9 cellular contexts compared by ENCODE assay signal in the genomic region with DNA sequence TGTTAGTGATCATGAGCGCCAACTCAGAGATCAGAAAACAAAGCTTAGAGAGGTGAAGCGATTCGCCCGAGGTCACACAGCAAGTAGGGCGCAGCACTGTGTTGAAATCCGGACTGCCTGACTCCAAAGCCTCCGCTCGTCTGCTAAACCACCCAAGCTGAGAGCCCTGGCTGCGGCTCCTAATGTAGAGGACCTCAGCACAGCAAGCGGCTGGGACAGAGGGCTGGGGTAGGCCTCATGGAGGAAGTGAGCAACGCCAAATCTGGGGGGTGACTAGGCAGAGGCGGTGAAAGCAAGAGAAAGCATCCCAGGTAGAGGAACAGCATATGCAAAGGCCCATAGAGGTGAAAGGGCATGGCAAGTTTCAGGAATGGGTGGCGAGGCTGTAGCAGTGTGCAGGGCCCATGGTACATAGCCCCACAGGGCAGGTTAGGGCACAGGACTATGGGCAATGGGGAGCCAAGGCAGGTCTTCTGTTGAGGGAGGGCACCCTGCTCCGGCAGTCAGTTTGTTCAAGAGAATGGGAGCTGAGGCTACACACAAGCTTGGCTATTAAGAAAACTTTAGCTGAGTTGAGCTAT. TPM values are rescaled to one million over a fixed set of nuclear protein-coding genes. Genes with fewer than 3 reads are reported as not detected.
DNase-seq lines count a peak whose midpoint lies in the region; ATAC-seq, FAIRE-seq and TF ChIP-seq lines count a peak whose summit lies in the region.
"Had no signal": no experiment of that assay in that cellular context is flagged by ENCODE, and none has a peak within 500 bp of the region (broad histone marks: within the 10 kb centered on the region; RNA-seq: fewer than 3 reads in every experiment).

No MANE protein-coding gene starts in this region.

- intact Hi-C loops in Calu3 (cut with micrococcal nuclease; ENCODE audit: unreplicated experiment) (no loop called here), GM12878 (cut with micrococcal nuclease; ENCODE audit: unreplicated experiment) (no loop called here), body of pancreas (cut with DNase I) (no loop called here)

- TF ChIP-seq POLR2A in GM12878 (IDR thresholded peaks at IDR 0.05; ENCODE audit: low read depth, low read length) (no peak), body of pancreas (IDR thresholded peaks at IDR 0.05) (no peak)

- no peak for TF ChIP-seq EP300 in GM12878 (IDR thresholded peaks at IDR 0.05; ENCODE audit: borderline replicate concordance in 1 of 2, control insufficient read depth in 1 of 2, low read depth in 2 of 2, low read length in 2 of 2)
- no peak for TF ChIP-seq EP300 in neural cell (conservative IDR thresholded peaks at IDR 0.05; ENCODE audit: poor library complexity, severe bottlenecking)

- H3F3A ChIP-seq in neural cell (ENCODE audit: insufficient read depth, low read length, poor library complexity, severe bottlenecking) = no peaks in the 10 kb centered on the region

- H3K36me3 Mint-ChIP-seq in Calu3 (ENCODE audit: insufficient read depth, unreplicated experiment) = peaks cover 12% of the 10 kb centered on the region

- DNase-seq in Calu3 (no peak), GM12878 (ENCODE audit: low read depth, low spot score) (no peak), body of pancreas (no peak), SKM-1 treated with dmso at 0.1 percent for 144 hours (lab: John Stamatoyannopoulos, UW; ENCODE audit: unreplicated experiment) (no peak), kidney glomerular epithelial cell (lab: John Stamatoyannopoulos, UW) (no peak)
- no peak for DNase-seq in Jurkat, Clone E6-1 (ENCODE audit: low read depth, low spot score)
- DNase-seq: GF-D8 had no signal

- H3K4me2 ChIP-seq in GM12878 (ENCODE audit: control insufficient read depth, insufficient read depth) (peak overlapping the region; percentile 77), neural cell (ENCODE audit: low read length) (peak overlapping the region; percentile 71)

- no TSS peak for BruUV-seq in Calu3 (replicated peaks; lab: Mats Ljungman, UMichigan)
- no TSS peak for BruUV-seq in GM12878 (replicated peaks; lab: Mats Ljungman, UMichigan)

- H4K20me1 ChIP-seq in GM12878 (ENCODE audit: control insufficient read depth, insufficient read depth) (no peaks in the 10 kb centered on the region), neural cell (ENCODE audit: insufficient read depth) (no peaks in the 10 kb centered on the region)

- no peak for FAIRE-seq in GM12878 (lab: Jason Lieb, UNC)

- H3K79me2 ChIP-seq in GM12878 (ENCODE audit: control insufficient read depth, insufficient read depth, low read length) = no peaks in the 10 kb centered on the region
- no peaks in the 10 kb centered on the region for H3K79me2 ChIP-seq in neural cell (replicated peaks; ENCODE audit: insufficient read depth, low read length)

- no peaks in the 10 kb centered on the region for H3K9me2 ChIP-seq in neural cell (ENCODE audit: insufficient read depth, low read length)

- POLR2A ChIA-PET in GM12878 (lab: Charles Lee) = interaction anchor here (0.6 to 1.3 kb wide), 2 partner anchors 19 to 155 kb away, joined by 3 to 4 read pairs; no protein-coding TSS in a partner anchor

- no peaks in the 10 kb centered on the region; the same call in 2 of the 3 replicates for H3K9me3 ChIP-seq in GM12878 (replicated peaks; ENCODE audit: control insufficient read depth, insufficient read depth, low read length)
- no peaks in the 10 kb centered on the region for H3K9me3 ChIP-seq in neural cell (ENCODE audit: low read length)
- no peaks in the 10 kb centered on the region for H3K9me3 ChIP-seq in body of pancreas

- H3K4me1 Mint-ChIP-seq in Calu3 (ENCODE audit: low read depth, unreplicated experiment) = peaks cover 16% of the 10 kb centered on the region

- in situ Hi-C loops in GM12878 (cut with MboI) = no loop called here

- 71% methylated on average over 14 of the region's 14 CpGs for WGBS in GM12878 (ENCODE audit: insufficient coverage, insufficient replicate concordance, low lambda C conversion rate, missing lambda C conversion rate)
- 58 to 70% methylated on average over 14 of the region's 14 CpGs for WGBS in body of pancreas, 2 donors

- peaks cover 2 to 13% of the 10 kb centered on the region in 2 experiments for H3K27me3 ChIP-seq in GM12878 (replicated peaks in 1 of 2; ENCODE audit: control insufficient read depth in 2 of 2, insufficient read depth in 2 of 2, low read length in 1 of 2)
- H3K27me3 ChIP-seq in neural cell (ENCODE audit: insufficient read depth, low read depth, low read length) = no peaks in the 10 kb centered on the region
- H3K27me3 ChIP-seq in body of pancreas = no peaks in the 10 kb centered on the region

- TF ChIP-seq RAD21 in GM12878 (IDR thresholded peaks at IDR 0.05; ENCODE audit: insufficient read depth, low read depth, low read length) (no peak), neural cell (conservative IDR thresholded peaks at IDR 0.05) (no peak)

- H3K9ac ChIP-seq in GM12878 (ENCODE audit: control insufficient read depth, insufficient read depth, low read length) = no peak overlapping the region
- peak overlapping the region; percentile 64 for H3K9ac ChIP-seq in neural cell (ENCODE audit: low read length)

- H3K4me1 ChIP-seq in GM12878 (ENCODE audit: control insufficient read depth, insufficient read depth, low read length) (0 out of 2 replicates have a peak, but pooled peaks cover 4% of the 10 kb centered on the region), body of pancreas (peaks cover 17% of the 10 kb centered on the region)

- CTCF ChIA-PET in Calu3 (lab: Charles Lee) (interaction anchor here (0.5 to 2.2 kb wide), 6 partner anchors 9 to 251 kb away, joined by 3 to 11 read pairs (median 6); no protein-coding TSS in a partner anchor), GM12878 (lab: Yijun Ruan, JAX) (interaction anchor here (1.1 to 2.3 kb wide), 3 partner anchors 22 to 33 kb away, joined by 3 to 18 read pairs (median 6); no protein-coding TSS in a partner anchor)

- no peaks in the 10 kb centered on the region for H3K36me3 ChIP-seq in GM12878 (ENCODE audit: control insufficient read depth in 2 of 2, insufficient read depth in 2 of 2, low read length in 1 of 2)
- H3K36me3 ChIP-seq in neural cell (ENCODE audit: insufficient read depth, low read length) = no peaks in the 10 kb centered on the region
- H3K36me3 ChIP-seq in body of pancreas (replicated peaks in 1 of 2; ENCODE audit: insufficient read depth in 1 of 2, low read depth in 2 of 2) = no peaks in the 10 kb centered on the region

- H3K4me3 Mint-ChIP-seq in Calu3 (ENCODE audit: low read depth, unreplicated experiment) = peak overlapping the region; percentile 75

- no peak for TF ChIP-seq CTCF in Calu3 (IDR thresholded peaks at IDR 0.05; ENCODE audit: unreplicated experiment)
- TF ChIP-seq CTCF in GM12878 (IDR thresholded peaks at IDR 0.05 in 2 of 3, conservative IDR thresholded peaks at IDR 0.05 in 1 of 3; ENCODE audit: control insufficient read depth in 2 of 3, extremely low read depth in 1 of 3, insufficient read depth in 1 of 3, low read depth in 3 of 3, low read length in 3 of 3) = no peak
- TF ChIP-seq CTCF in neural cell (IDR thresholded peaks at IDR 0.05; ENCODE audit: poor library complexity, severe bottlenecking) = no peak
- TF ChIP-seq CTCF in body of pancreas (IDR thresholded peaks at IDR 0.05) = no peak

- H3K9me3 Mint-ChIP-seq in Calu3 (ENCODE audit: low read depth, unreplicated experiment) = no peaks in the 10 kb centered on the region

- H2AFZ ChIP-seq in GM12878 (ENCODE audit: control insufficient read depth, low read depth, low read length) (no peak overlapping the region), neural cell (ENCODE audit: low read depth, low read length) (peak overlapping the region; percentile 51)

- RAD21 ChIA-PET in GM12878 (lab: Charles Lee; ENCODE audit: unreplicated experiment) = interaction anchor here (0.9 to 1.5 kb wide), 2 partner anchors 21 to 22 kb away, joined by 3 to 5 read pairs; no protein-coding TSS in a partner anchor

- H3K27ac ChIP-seq in GM12878 (ENCODE audit: control insufficient read depth, insufficient read depth) (no peak overlapping the region), neural cell (ENCODE audit: low read length) (no peak overlapping the region), body of pancreas (no peak overlapping the region)

- H3K27me3 Mint-ChIP-seq in Calu3 (ENCODE audit: unreplicated experiment) = peaks cover 93% of the 10 kb centered on the region

- peak overlapping the region; percentile 44 for H3K4me3 ChIP-seq in Jurkat, Clone E6-1 (ENCODE audit: low read length)
- H3K4me3 ChIP-seq in GM12878 = no peak overlapping the region
- H3K4me3 ChIP-seq in neural cell (ENCODE audit: low read length) = peak overlapping the region; percentile 74
- no peak overlapping the region for H3K4me3 ChIP-seq in body of pancreas

- ATAC-seq in GM12878 (no peak), body of pancreas (no peak)

- no peak overlapping the region for H3K27ac Mint-ChIP-seq in Calu3 (ENCODE audit: unreplicated experiment)

- SMC1A ChIA-PET in GM12878 (lab: Charles Lee; ENCODE audit: uncharacterized antibody, unreplicated experiment) = interaction anchor here (0.9 to 1.3 kb wide), 2 partner anchors 11 to 59 kb away, joined by 3 read pairs; no protein-coding TSS in a partner anchor

RNA-seq across cellular contexts. Expression of gene CFAP92, which starts 0.8 kb away (rescaled TPM):
- 0.92 and 1.3 TPM in 2 replicates for total RNA-seq in Calu3 (2022)
- 0.54 TPM for polyA plus RNA-seq in Jurkat, Clone E6-1 (2012; ENCODE audit: insufficient read depth, insufficient read length)
- 0.17 TPM in 1 of 2 replicates, not detected in the other for total RNA-seq in GM12878 (2013; cell fraction: nucleolus; rRNA removed)
- not detected in 2 replicates for total RNA-seq in GM12878 (2014; rRNA removed)
- not detected in 2 replicates for total RNA-seq in GM12878 (2014; rRNA removed; fragmentation: Illumina TruSeq; extraction: Trizol)
- total RNA-seq in GM12878 (2021) = not detected in 2 replicates
- polyA plus RNA-seq in GM12878 (2011; ENCODE audit: low read depth) = not detected
- 0.22 TPM in 1 of 2 replicates, not detected in the other for polyA plus RNA-seq in GM12878 (2011; rRNA removed)
- not detected in 2 replicates for polyA plus RNA-seq in GM12878 (2011; cell fraction: cytosol; rRNA removed)
- not detected in 2 replicates for polyA plus RNA-seq in GM12878 (2011; cell fraction: nucleus; rRNA removed)
- not detected in 2 replicates for polyA plus RNA-seq in GM12878 (2012)
- polyA plus RNA-seq in GM12878 (2014; fragmentation: Illumina TruSeq; extraction: Trizol) = not detected in 2 replicates
- under 1 TPM in 1 of 2 experiments, not detected in 1; 0.05 TPM for polyA plus RNA-seq in GM12878 (2014; fragmentation: Nextera tagmentation; extraction: Ambion mirVana)
- polyA plus RNA-seq in GM12878 (2014; rRNA removed) = not detected in 2 replicates
- polyA plus RNA-seq in GM12878 (2016; fragmentation: Nextera tagmentation; extraction: Ambion mirVana) = under 1 TPM; 0.14 to 0.52 TPM
- polyA minus RNA-seq in GM12878 (2011; rRNA and poly(A)+ RNA removed) = 0.05 TPM in 1 of 2 replicates, not detected in the other
- polyA minus RNA-seq in GM12878 (2011; cell fraction: cytosol; rRNA and poly(A)+ RNA removed) = not detected in 2 replicates
- not detected in 2 replicates for polyA minus RNA-seq in GM12878 (2011; cell fraction: nucleus; rRNA and poly(A)+ RNA removed)
- 0.69 and 1.6 TPM in 2 replicates for polyA plus RNA-seq in neural cell
- polyA minus RNA-seq in neural cell = 2.4 and 3.5 TPM in 2 replicates
- total RNA-seq in body of pancreas = not detected
- total RNA-seq: IMR-90 had no signal
- polyA plus RNA-seq: IMR-90 had no signal

RNA-seq across cellular contexts. Expression of gene EFCC1, which starts 6.4 kb away (rescaled TPM):
- total RNA-seq in Calu3 (2022) (0.15 TPM in 1 of 2 replicates, not detected in the other), GM12878 (2014; rRNA removed) (not detected in 2 replicates), GM12878 (2014; rRNA removed; fragmentation: Illumina TruSeq; extraction: Trizol) (not detected in 2 replicates), GM12878 (2021) (not detected in 2 replicates), body of pancreas (1 to 10 TPM; 1.8 to 4.0 TPM)
- polyA plus RNA-seq in Jurkat, Clone E6-1 (2012; ENCODE audit: insufficient read depth, insufficient read length) = not detected
- total RNA-seq in GM12878 (2013; cell fraction: nucleolus; rRNA removed) = not detected in 2 replicates
- not detected for polyA plus RNA-seq in GM12878 (2011; ENCODE audit: low read depth)
- polyA plus RNA-seq in GM12878 (2011; rRNA removed) (not detected in 2 replicates), GM12878 (2014; fragmentation: Illumina TruSeq; extraction: Trizol) (not detected in 2 replicates), GM12878 (2014; fragmentation: Nextera tagmentation; extraction: Ambion mirVana) (not detected), GM12878 (2014; rRNA removed) (not detected in 2 replicates), GM12878 (2016; fragmentation: Nextera tagmentation; extraction: Ambion mirVana) (not detected), neural cell (not detected in 2 replicates)
- polyA plus RNA-seq in GM12878 (2011; cell fraction: cytosol; rRNA removed) = not detected in 2 replicates
- polyA plus RNA-seq in GM12878 (2011; cell fraction: nucleus; rRNA removed) = not detected in 2 replicates
- polyA plus RNA-seq in GM12878 (2012) = not detected in 2 replicates
- polyA minus RNA-seq in GM12878 (2011; rRNA and poly(A)+ RNA removed) = not detected in 2 replicates
- polyA minus RNA-seq in GM12878 (2011; cell fraction: cytosol; rRNA and poly(A)+ RNA removed) = not detected in 2 replicates
- not detected in 2 replicates for polyA minus RNA-seq in GM12878 (2011; cell fraction: nucleus; rRNA and poly(A)+ RNA removed)
- not detected in 2 replicates for polyA minus RNA-seq in neural cell
- total RNA-seq: IMR-90 had no signal
- polyA plus RNA-seq: IMR-90 had no signal

Comparison
In these comparisons a context has a peak if more than half of its experiments do, and no peak if none do; other contexts are left out.
1. H3K4me3 ChIP-seq: peak in Jurkat, Clone E6-1 (single experiment) and neural cell (single experiment); none in GM12878 (single experiment) and body of pancreas (0 of 2).